Comparison of ENCODE assay signal across 8 cellular contexts in genomic region chr22:17628304-17629166, GRCh38. TPM values are rescaled to one million over a fixed set of nuclear protein-coding genes. Genes with fewer than 3 reads are reported as not detected.
A peak's percentile ranks its signal among the peaks of the same experiment; 100 is the strongest.
DNase-seq lines count a peak whose midpoint lies in the region; ATAC-seq, FAIRE-seq and TF ChIP-seq lines count a peak whose summit lies in the region.

Gene ATP6V1E1, minus strand, starts transcription at chr22:17628749. Its CDS starts 114 bp downstream, at chr22:17628635.

- peak within 1 kb of the TSS; percentile 73 to 82 for H3K4me2 ChIP-seq in H1 (ENCODE audit: insufficient read depth in 1 of 2, low read depth in 2 of 2, low read length in 2 of 2)

- 2% methylated on average over 49 of the region's 49 CpGs; no CpG with 5 or more reads in 1 of the 2 experiments for WGBS in H1 (ENCODE audit: extremely low coverage in 1 of 2, insufficient coverage in 1 of 2, insufficient read length in 1 of 2, insufficient replicate concordance in 2 of 2, low coverage in 1 of 2, low lambda C conversion rate in 2 of 2, missing lambda C conversion rate in 1 of 2), 2 experiments

- no peak for TF ChIP-seq EP300 in H1 (IDR thresholded peaks at IDR 0.05; ENCODE audit: borderline replicate concordance in 1 of 2, low read depth in 2 of 2, low read length in 2 of 2)

- peak within 1 kb of the TSS; percentile 81 for H4K5ac ChIP-seq in H1 (ENCODE audit: insufficient read length, low read depth, low read length)

- peak within 1 kb of the TSS; percentile 91 for H4K8ac ChIP-seq in H1 (ENCODE audit: extremely low read depth, insufficient read depth, low read length)

- peak within 1 kb of the TSS; percentile 52 for H3K14ac ChIP-seq in H1 (ENCODE audit: insufficient read length)

- no peak within 1 kb of the TSS for H2BK15ac ChIP-seq in H1 (ENCODE audit: low read length)

- peak within 1 kb of the TSS; percentile 5 for H4K91ac ChIP-seq in H1 (replicated peaks; ENCODE audit: insufficient read length, low read length)

- no peaks in the 10 kb centered on the region for H3K9me3 ChIP-seq in H1 (ENCODE audit: insufficient read depth in 2 of 2, low read depth in 1 of 2, low read length in 1 of 2)

- FAIRE-seq in HTR-8/SVneo (lab: Jason Lieb, UNC) (no peak), H1 (lab: Jason Lieb, UNC) (peak; percentile 92)

- H2AK5ac ChIP-seq in H1 (ENCODE audit: low read depth, low read length) = 0 out of 2 replicates have a peak within 1 kb of the TSS, but pooled peaks have one; percentile 95

- peak within 1 kb of the TSS; percentile 57 for H3K4ac ChIP-seq in H1 (replicated peaks; ENCODE audit: insufficient read length, low read depth, low read length)

- POLR2A ChIA-PET in H1 (lab: Charles Lee; ENCODE audit: partially characterized antibody) = interaction anchor here (0.6 to 0.9 kb wide), 4 partner anchors 10 to 359 kb away, joined by 3 to 8 read pairs (median 4); partner anchors contain the start of gene BCL2L13

- no peak within 1 kb of the TSS for H2BK20ac ChIP-seq in H1 (ENCODE audit: low read length)

- H2BK5ac ChIP-seq in H1 (ENCODE audit: low read depth, low read length) = peak within 1 kb of the TSS; percentile 97

- peaks cover 2% of the 10 kb centered on the region; the same call in 1 of the 2 replicates for H3K79me1 ChIP-seq in H1 (ENCODE audit: low read depth, low read length)

- no peaks in the 10 kb centered on the region for H3K27me3 Mint-ChIP-seq in memory B cell

- CTCF ChIA-PET in H1 (lab: Charles Lee; ENCODE audit: partially characterized antibody) = no interaction called here

- peaks cover 9% of the 10 kb centered on the region for H3K4me1 Mint-ChIP-seq in memory B cell

- peak; percentile 55 to 92 for TF ChIP-seq POLR2A in H1 (IDR thresholded peaks at IDR 0.05; ENCODE audit: control extremely low read depth in 1 of 2, low read depth in 2 of 2, low read length in 2 of 2)

- peak within 1 kb of the TSS; percentile 84 for H3K27ac ChIP-seq in H1 (ENCODE audit: low read depth, low read length)

- TF ChIP-seq RAD21 in H1 (IDR thresholded peaks at IDR 0.05 in 1 of 2, conservative IDR thresholded peaks at IDR 0.05 in 1 of 2; ENCODE audit: low read depth in 2 of 2, low read length in 2 of 2) = no peak

- H3K4me1 ChIP-seq in H1 (replicated peaks in 1 of 4; ENCODE audit: control insufficient read depth in 3 of 4, insufficient read depth in 4 of 4, low read length in 3 of 4) = no peaks in the 10 kb centered on the region

- DNase-seq in COLO829 (ENCODE audit: low spot score) (peak; percentile 98), HTR-8/SVneo (ENCODE audit: insufficient read length, low spot score) (peak; percentile 98), NOMO-1 treated with dmso at 0.1 percent for 144 hours (lab: John Stamatoyannopoulos, UW; ENCODE audit: unreplicated experiment) (peak; percentile 94), H1 (ENCODE audit: low read depth in 1 of 2, low spot score in 2 of 2) (peak; percentile 79 to 94), memory B cell (ENCODE audit: low spot score in 2 of 2) (peak; percentile 92 to 93)
- DNase-seq in activated CD8-positive, alpha-beta memory T cell treated with anti-CD3 and anti-CD28 coated beads for 48 hours (ENCODE audit: low read depth in 2 of 3, low spot score in 2 of 3) = peak; percentile 72 to 82 (median 74)
- peak; percentile 86 for DNase-seq in stimulated activated CD8-positive, alpha-beta memory T cell treated with anti-CD3 and anti-CD28 coated beads, Interleukin-12 subunit alpha, Interleukin-12 subunit beta, amount 100 ng/mL, for 24 hours (ENCODE audit: extremely low read depth)

- peak within 1 kb of the TSS; percentile 93 for H3K4me3 Mint-ChIP-seq in memory B cell

- peaks cover 4% of the 10 kb centered on the region; the same call in 1 of the 2 replicates for H3K23me2 ChIP-seq in H1 (ENCODE audit: low read depth, low read length)

- H3K27me3 ChIP-seq in H1 (replicated peaks in 1 of 4; ENCODE audit: control insufficient read depth in 3 of 4, extremely low read depth in 1 of 4, insufficient read depth in 3 of 4, low read length in 3 of 4) = no peaks in the 10 kb centered on the region

- H3K9ac ChIP-seq in H1 (replicated peaks in 1 of 4; ENCODE audit: extremely low read depth in 1 of 4, low read depth in 3 of 4, low read length in 3 of 4) = peak within 1 kb of the TSS; percentile 86 to 96 (median 94)

- H3K36me3 ChIP-seq in H1 (ENCODE audit: control insufficient read depth in 2 of 4, insufficient read depth in 4 of 4, low read length in 3 of 4) = peaks cover 0 to 1% (median 0%) of the 10 kb centered on the region in 4 experiments; a peak in 1 of 8 replicates

- H2BK120ac ChIP-seq in H1 (replicated peaks; ENCODE audit: low read depth, low read length) = peak within 1 kb of the TSS; percentile 65

- no peaks in the 10 kb centered on the region for H4K20me1 ChIP-seq in H1 (replicated peaks in 1 of 2; ENCODE audit: control insufficient read depth in 1 of 2, insufficient read depth in 2 of 2, low read length in 2 of 2)

- peak within 1 kb of the TSS; percentile 88 to 100 (median 94) for H3K4me3 ChIP-seq in H1 (ENCODE audit: extremely low read depth in 1 of 4, insufficient read depth in 2 of 4, low read depth in 3 of 4, low read length in 4 of 4)

- H3K18ac ChIP-seq in H1 (ENCODE audit: extremely low read depth, low read length) = peak within 1 kb of the TSS; percentile 90; the same call in 1 of the 2 replicates

- peak within 1 kb of the TSS; percentile 82 for H3K56ac ChIP-seq in H1 (replicated peaks; ENCODE audit: insufficient read length, low read depth, low read length)

- H2BK12ac ChIP-seq in H1 (ENCODE audit: low read depth, low read length) = 0 out of 2 replicates have a peak within 1 kb of the TSS, but pooled peaks have one; percentile 39

- H2AFZ ChIP-seq in H1 (ENCODE audit: low read length) = no peak within 1 kb of the TSS

- H3K36me3 Mint-ChIP-seq in memory B cell = no peaks in the 10 kb centered on the region

- H3K9me3 Mint-ChIP-seq in memory B cell = no peaks in the 10 kb centered on the region

- peak within 1 kb of the TSS; percentile 98 for H3K27ac Mint-ChIP-seq in memory B cell

- TF ChIP-seq CTCF in H1 (IDR thresholded peaks at IDR 0.05; ENCODE audit: control extremely low read depth in 1 of 3, insufficient read depth in 1 of 3, low read depth in 1 of 3, low read length in 3 of 3) = no peak

- H3K79me2 ChIP-seq in H1 (ENCODE audit: control insufficient read depth in 1 of 2, insufficient read depth in 2 of 2, low read length in 2 of 2) = peaks cover 3 to 39% of the 10 kb centered on the region in 2 experiments; a peak in 3 of 4 replicates

- no peak within 1 kb of the TSS for H3K23ac ChIP-seq in H1 (ENCODE audit: insufficient read length)

- ATAC-seq in GM21367 (IDR thresholded peaks at IDR 0.05; ENCODE audit: unreplicated experiment) (peak; percentile 91), memory B cell (ENCODE audit: low read depth) (peak; percentile 99)

TF ChIP-seq in H1, 55 proteins besides CTCF, POLR2A, EP300 and RAD21 (continues in another document):
- TF ChIP-seq EGR1 (IDR thresholded peaks at IDR 0.05; ENCODE audit: borderline replicate concordance, low read depth, low read length) (no peak), ASH2L (IDR thresholded peaks at IDR 0.05; ENCODE audit: low read length) (peak; percentile 77), CBX8 (IDR thresholded peaks at IDR 0.05; ENCODE audit: borderline replicate concordance, low read depth, low read length) (no peak), KDM4A (IDR thresholded peaks at IDR 0.05; ENCODE audit: low read depth, low read length, severe bottlenecking) (peak; percentile 69), TEAD4 (IDR thresholded peaks at IDR 0.05; ENCODE audit: low read depth, low read length) (no peak), GTF2F1 (IDR thresholded peaks at IDR 0.05; ENCODE audit: borderline replicate concordance, low read depth, low read length) (no peak), SUZ12 (IDR thresholded peaks at IDR 0.05; ENCODE audit: low read length) (no peak), TAF1 (IDR thresholded peaks at IDR 0.05; ENCODE audit: low read depth, low read length) (peak; percentile 80), TAF7 (optimal IDR thresholded peaks at IDR 0.05; ENCODE audit: borderline replicate concordance, low read depth, low read length) (no peak), CTBP2 (IDR thresholded peaks at IDR 0.05; ENCODE audit: borderline replicate concordance, insufficient read depth, insufficient read length, low read length) (no peak), CEBPB (IDR thresholded peaks at IDR 0.05; ENCODE audit: low read depth, low read length) (no peak), SIN3A (conservative IDR thresholded peaks at IDR 0.05 in 1 of 2, IDR thresholded peaks at IDR 0.05 in 1 of 2; ENCODE audit: low read depth in 1 of 2, low read length in 2 of 2) (peak in 1 of 2 experiments; percentile 45; a peak in 2 of 4 replicates), BRCA1 (IDR thresholded peaks at IDR 0.05; ENCODE audit: low read depth, low read length) (no peak), NANOG (IDR thresholded peaks at IDR 0.05; ENCODE audit: insufficient read depth, low read depth, low read length, poor library complexity, severe bottlenecking) (no peak), JUND (IDR thresholded peaks at IDR 0.05; ENCODE audit: low read length) (no peak), FOSL1 (IDR thresholded peaks at IDR 0.05; ENCODE audit: insufficient read depth, low read depth, low read length) (no peak), SP2 (IDR thresholded peaks at IDR 0.05; ENCODE audit: low read length) (no peak; the same call in 1 of the 2 replicates), USF2 (IDR thresholded peaks at IDR 0.05; ENCODE audit: low read length) (peak; percentile 98)

RNA-seq across cellular contexts. Expression of gene ATP6V1E1, which starts in this region (rescaled TPM):
- 87.3 and 88.1 TPM in 2 replicates for total RNA-seq in H1 (2021; fragmentation: NEBNext Ultra II Directional; extraction: Animal tissue kit (Norgen Biotek cat#: 25700))
- polyA plus RNA-seq in H1 (2011; rRNA removed) = 49.3 and 80.4 TPM in 2 replicates
- polyA plus RNA-seq in H1 (2011; cell fraction: cytosol; rRNA removed) = 66.5 TPM
- polyA plus RNA-seq in H1 (2011; cell fraction: nucleus; rRNA removed) = 41.6 TPM
- polyA plus RNA-seq in H1 (2012, experiment 1 of 2) = 89.0 to 112 TPM (median 92.9 TPM) in 4 replicates
- polyA plus RNA-seq in H1 (2012, experiment 2 of 2) = 23.3 TPM
- polyA plus RNA-seq in H1 (2013, experiment 1 of 2) = 84.5 TPM
- polyA plus RNA-seq in H1 (2013, experiment 2 of 2) = 88.9 TPM
- 72.0 and 72.8 TPM in 2 replicates for polyA minus RNA-seq in H1 (2011; rRNA and poly(A)+ RNA removed)
- 33.8 TPM for polyA minus RNA-seq in H1 (2011; cell fraction: cytosol; rRNA and poly(A)+ RNA removed)
- polyA minus RNA-seq in H1 (2011; cell fraction: nucleus; rRNA and poly(A)+ RNA removed) = 26.7 TPM

Comparison
In these comparisons a context has a peak if more than half of its experiments do, and no peak if none do; other contexts are left out.
1. Peak in every context shown above with its lines: DNase-seq, ATAC-seq, H3K4me3 ChIP-seq and H3K27ac ChIP-seq.